ENCODE assay signal across 10 cellular contexts in the genomic region with DNA sequence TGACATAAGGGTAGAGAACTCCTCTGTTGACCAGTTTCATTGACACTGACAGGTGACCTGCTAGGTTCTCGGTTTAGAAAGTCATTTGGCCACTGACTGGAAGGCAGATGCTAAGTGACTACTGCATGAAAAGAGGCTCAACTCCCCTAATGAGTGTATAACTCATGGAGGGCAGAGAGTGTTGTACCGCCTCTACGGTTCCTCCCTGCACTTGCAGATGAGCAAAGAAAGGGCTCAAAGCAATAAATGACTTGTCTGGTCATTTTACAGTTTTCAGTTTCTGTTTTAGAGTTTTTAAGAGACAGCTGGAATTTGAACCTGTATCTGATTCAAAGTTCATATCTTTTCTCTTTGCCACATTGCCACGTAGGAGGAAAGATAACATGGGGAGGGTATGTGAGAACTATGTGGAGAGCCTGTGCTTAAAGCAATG. TPM values are rescaled to one million over a fixed set of nuclear protein-coding genes. Genes with fewer than 3 reads are reported as not detected.
A peak's percentile ranks its signal among the peaks of the same experiment; 100 is the strongest.
DNase-seq lines count a peak whose midpoint lies in the region; ATAC-seq lines count a peak whose summit lies in the region.
"Had no signal": no experiment of that assay in that cellular context is flagged by ENCODE, and none has a peak within 500 bp of the region (broad histone marks: within the 10 kb centered on the region; RNA-seq: fewer than 3 reads in every experiment).

No MANE protein-coding gene starts in this region.

- H3K27me3 Mint-ChIP-seq in memory B cell = no peaks in the 10 kb centered on the region

- H3K4me1 Mint-ChIP-seq in memory B cell = peaks cover 28% of the 10 kb centered on the region

- ATAC-seq in GM18858 (IDR thresholded peaks at IDR 0.05; ENCODE audit: unreplicated experiment) = peak; percentile 93
- ATAC-seq in GM21515 (IDR thresholded peaks at IDR 0.05; ENCODE audit: unreplicated experiment) = peak; percentile 93
- ATAC-seq in HG03280 (IDR thresholded peaks at IDR 0.05; ENCODE audit: unreplicated experiment) = peak; percentile 96
- peak; percentile 32 for ATAC-seq in memory B cell (ENCODE audit: low read depth)

- peak overlapping the region; percentile 52 for H3K27ac Mint-ChIP-seq in memory B cell

- intact Hi-C loops in cardiac septum (cut with DNase I) = no loop called here

- H3K4me3 Mint-ChIP-seq in memory B cell = no peak overlapping the region

- no peaks in the 10 kb centered on the region for H3K9me3 Mint-ChIP-seq in memory B cell

- no peak for DNase-seq in memory B cell (ENCODE audit: low spot score in 2 of 2)
- DNase-seq in activated CD8-positive, alpha-beta memory T cell treated with anti-CD3 and anti-CD28 coated beads, Interleukin-2, amount 50 U/mL, for 48 hours = no peak
- DNase-seq in SIG-M5 treated with dmso at 0.1 percent for 504 hours (lab: John Stamatoyannopoulos, UW; ENCODE audit: unreplicated experiment) = no peak
- DNase-seq in activated CD4-positive, alpha-beta T cell treated with anti-CD3 and anti-CD28 coated beads for 4 hours = no peak
- no peak for DNase-seq in cardiac septum (ENCODE audit: low spot score)
- DNase-seq: activated naive CD4-positive, alpha-beta T cell treated with Interleukin-2 at 50 U/mL for 16 hours; mesenchymal stem cell had no signal

- H3K36me3 Mint-ChIP-seq in memory B cell = no peaks in the 10 kb centered on the region

RNA-seq across cellular contexts. Expression of a gene that starts 2.9 kb away (rescaled TPM):
- total RNA-seq in cardiac septum = 6.0 TPM

Comparison
In these comparisons a context has a peak if more than half of its experiments do, and no peak if none do; other contexts are left out.
1. ATAC-seq: peak in every context shown above with its lines; median percentile 96 in HG03280; 93 in GM18858; 93 in GM21515; 32 in memory B cell.